11 cellular contexts compared by ENCODE assay signal in genomic region chr5:142697356-142697807, GRCh38. TPM values are rescaled to one million over a fixed set of nuclear protein-coding genes. Genes with fewer than 3 reads are reported as not detected.
DNase-seq lines count a peak whose midpoint lies in the region; ATAC-seq and TF ChIP-seq lines count a peak whose summit lies in the region.
"Had no signal": no experiment of that assay in that cellular context is flagged by ENCODE, and none has a peak within 500 bp of the region (broad histone marks: within the 10 kb centered on the region; RNA-seq: fewer than 3 reads in every experiment).

No MANE protein-coding gene starts in this region.

- H3K27me3 ChIP-seq in mesenchymal stem cell (ENCODE audit: control insufficient read depth in 1 of 2, insufficient read depth in 1 of 2, low read length in 2 of 2) (no peaks in the 10 kb centered on the region), thoracic aorta (replicated peaks; ENCODE audit: insufficient read depth) (no peaks in the 10 kb centered on the region)

- no peak overlapping the region for H3K14ac ChIP-seq in mesenchymal stem cell (ENCODE audit: low read length in 2 of 2)

- H4K91ac ChIP-seq in mesenchymal stem cell (ENCODE audit: low read length), result no peak overlapping the region

- H3K9ac ChIP-seq in mesenchymal stem cell (ENCODE audit: low read length), result peak overlapping the region; percentile 79

- H2BK12ac ChIP-seq in mesenchymal stem cell (ENCODE audit: low read length in 2 of 2), result no peak overlapping the region

- H3K4me3 ChIP-seq in mesenchymal stem cell (ENCODE audit: insufficient read depth in 1 of 2, low read depth in 1 of 2, low read length in 2 of 2) (peak overlapping the region in 1 of 2 experiments; percentile 48), thoracic aorta (peak overlapping the region; percentile 48)

- H3K79me1 ChIP-seq in mesenchymal stem cell (replicated peaks; ENCODE audit: low read length, poor library complexity, severe bottlenecking), result no peaks in the 10 kb centered on the region

- peaks cover 14% of the 10 kb centered on the region for H3K4me1 ChIP-seq in mesenchymal stem cell (ENCODE audit: control insufficient read depth, insufficient read depth, low read depth, low read length)
- H3K4me1 ChIP-seq in thoracic aorta (ENCODE audit: control insufficient read depth in 1 of 2, low read depth in 2 of 2), result peaks cover 4 to 35% of the 10 kb centered on the region in 2 donors

- no peak overlapping the region for H2BK15ac ChIP-seq in mesenchymal stem cell (ENCODE audit: low read depth, poor library complexity, severe bottlenecking)

- H3K23ac ChIP-seq in mesenchymal stem cell (ENCODE audit: low read length in 2 of 2), result no peak overlapping the region

- no peak overlapping the region for H2BK5ac ChIP-seq in mesenchymal stem cell (ENCODE audit: low read depth, low read length, poor library complexity, severe bottlenecking)

- H3K4ac ChIP-seq in mesenchymal stem cell (ENCODE audit: low read depth in 1 of 2, low read length in 2 of 2), result no peak overlapping the region

- no peaks in the 10 kb centered on the region for H3K36me3 ChIP-seq in mesenchymal stem cell (ENCODE audit: control insufficient read depth in 1 of 2, insufficient read depth in 2 of 2, low read depth in 1 of 2, low read length in 2 of 2)
- no peaks in the 10 kb centered on the region for H3K36me3 ChIP-seq in thoracic aorta

- H3K4me3 Mint-ChIP-seq in T-helper 17 cell, result no peak overlapping the region

- no peak for TF ChIP-seq CTCF in thoracic aorta (IDR thresholded peaks at IDR 0.05)

- H4K8ac ChIP-seq in mesenchymal stem cell (ENCODE audit: low read length), result no peak overlapping the region

- H3K18ac ChIP-seq in mesenchymal stem cell (ENCODE audit: low read depth in 1 of 2, low read length in 2 of 2), result no peak overlapping the region

- ATAC-seq in thoracic aorta (ENCODE audit: insufficient number of reproducible peaks, low FRiP score, low read depth) (peak; percentile 22), T-helper 17 cell (no peak), GM18519 (IDR thresholded peaks at IDR 0.05; ENCODE audit: low FRiP score, unreplicated experiment) (no peak)

- H3K9me3 ChIP-seq in mesenchymal stem cell (ENCODE audit: control insufficient read depth, low read length) (no peaks in the 10 kb centered on the region), thoracic aorta (no peaks in the 10 kb centered on the region), T-helper 17 cell (ENCODE audit: control insufficient read depth, low read length, poor library complexity, severe bottlenecking) (no peaks in the 10 kb centered on the region)

- peak; percentile 55 for DNase-seq in NCI-H2029 (lab: John Stamatoyannopoulos, UW)
- peak; percentile 41 for DNase-seq in mesenchymal stem cell
- DNase-seq in thoracic aorta (ENCODE audit: low spot score), result no peak
- no peak for DNase-seq in T-helper 17 cell
- no peak for DNase-seq in NCI-H2227 (lab: John Stamatoyannopoulos, UW; ENCODE audit: unreplicated experiment)
- DNase-seq in RPMI8226, result no peak
- DNase-seq: activated CD4-positive, alpha-beta T cell treated with anti-CD3 and anti-CD28 coated beads, Interleukin-2, amount 50 U/mL, for 1 hour; stimulated activated naive CD4-positive, alpha-beta T cell treated with Interleukin-2 at 50 U/mL for 16 hours had no signal

- H2BK120ac ChIP-seq in mesenchymal stem cell (ENCODE audit: low read depth, low read length), result no peak overlapping the region

- no peak overlapping the region for H3K27ac Mint-ChIP-seq in T-helper 17 cell

- no peak overlapping the region for H2AFZ ChIP-seq in mesenchymal stem cell (ENCODE audit: low read depth, low read length)

- no peak overlapping the region for H3K4me2 ChIP-seq in mesenchymal stem cell (ENCODE audit: low read length, poor library complexity, severe bottlenecking)

- H3K36me3 Mint-ChIP-seq in T-helper 17 cell (ENCODE audit: low read depth), result peaks cover 2% of the 10 kb centered on the region

- H3K4me1 Mint-ChIP-seq in T-helper 17 cell, result no peaks in the 10 kb centered on the region

- 63% methylated on average over 5 of the region's 5 CpGs for WGBS in mesenchymal stem cell

- no peak overlapping the region for H2AK5ac ChIP-seq in mesenchymal stem cell (ENCODE audit: low read length, severe bottlenecking)

- H3K27ac ChIP-seq in cingulate gyrus (ENCODE audit: low read depth, low read length) (peak overlapping the region; percentile 29), mesenchymal stem cell (ENCODE audit: low read length, poor library complexity, severe bottlenecking) (no peak overlapping the region), thoracic aorta (peak overlapping the region; percentile 76 to 82)
- H3K27ac ChIP-seq: RWPE1 had no signal

- peaks cover 15% of the 10 kb centered on the region for H3K27me3 Mint-ChIP-seq in T-helper 17 cell

RNA-seq across cellular contexts. Expression of gene FGF1, which starts 11.5 kb away (rescaled TPM):
- polyA plus RNA-seq in mesenchymal stem cell (2013, experiment 1 of 2), result 1.3 TPM
- 1.8 TPM for polyA plus RNA-seq in mesenchymal stem cell (2013, experiment 2 of 2)
- total RNA-seq in thoracic aorta (10 to 100 TPM; 11.4 to 56.7 TPM), T-helper 17 cell (not detected)

Comparison
In these comparisons a context has a peak if more than half of its experiments do, and no peak if none do; other contexts are left out.
1. DNase-seq: peak in NCI-H2029 (single experiment) and mesenchymal stem cell (single experiment); none in thoracic aorta (single experiment), T-helper 17 cell (0 of 3), NCI-H2227 (single experiment) and RPMI8226 (single experiment).
2. RNA of gene FGF1, which starts 11.5 kb away (total RNA-seq): 11.4 to 56.7 TPM in thoracic aorta; not detected in T-helper 17 cell; every median in the first group is over 10 times any median in the second.